11 cellular contexts compared by ENCODE assay signal in genomic region chr1:206924549-206925115, GRCh38. TPM values are rescaled to one million over a fixed set of nuclear protein-coding genes. Genes with fewer than 3 reads are reported as not detected.
DNase-seq lines count a peak whose midpoint lies in the region; ATAC-seq, FAIRE-seq and TF ChIP-seq lines count a peak whose summit lies in the region.
"Had no signal": no experiment of that assay in that cellular context is flagged by ENCODE, and none has a peak within 500 bp of the region (broad histone marks: within the 10 kb centered on the region; RNA-seq: fewer than 3 reads in every experiment).

No MANE protein-coding gene starts in this region.

- intact Hi-C loops in Right ventricle myocardium inferior (cut with DNase I), result loop anchor here (10.0 kb wide), 1 partner anchor 50 kb away; the partner anchor contains the start of gene FCAMR

- H3K79me2 ChIP-seq in H1 (ENCODE audit: control insufficient read depth in 1 of 2, insufficient read depth in 2 of 2, low read length in 2 of 2) (no peaks in the 10 kb centered on the region), mesendoderm (ENCODE audit: control insufficient read depth, insufficient read depth, low read length) (no peaks in the 10 kb centered on the region)

- H3K79me1 ChIP-seq in H1 (ENCODE audit: low read depth, low read length) (0 out of 2 replicates have a peak, but pooled peaks cover 2% of the 10 kb centered on the region), mesendoderm (ENCODE audit: low read length) (no peaks in the 10 kb centered on the region)

- H3K56ac ChIP-seq in H1 (replicated peaks; ENCODE audit: insufficient read length, low read depth, low read length) (peak overlapping the region; percentile 94), mesendoderm (ENCODE audit: low read length) (no peak overlapping the region)

- no peaks in the 10 kb centered on the region for H3K4me1 ChIP-seq in H1 (replicated peaks in 1 of 4; ENCODE audit: control insufficient read depth in 3 of 4, insufficient read depth in 4 of 4, low read length in 3 of 4)
- H3K4me1 ChIP-seq in mesendoderm (ENCODE audit: control insufficient read depth, low read depth, low read length), result no peaks in the 10 kb centered on the region
- H3K4me1 ChIP-seq: vagina had no signal

- TF ChIP-seq CTCF in H1 (IDR thresholded peaks at IDR 0.05; ENCODE audit: control extremely low read depth in 1 of 3, insufficient read depth in 1 of 3, low read depth in 1 of 3, low read length in 3 of 3), result no peak

- H3K4ac ChIP-seq in H1 (replicated peaks; ENCODE audit: insufficient read length, low read depth, low read length), result peak overlapping the region; percentile 63
- H3K4ac ChIP-seq in mesendoderm (ENCODE audit: low read depth, low read length), result no peak overlapping the region

- DNase-seq in H1 (ENCODE audit: low read depth in 1 of 2, low spot score in 2 of 2) (no peak), Right ventricle myocardium inferior (ENCODE audit: missing footprints) (no peak), GF-D8 (lab: John Stamatoyannopoulos, UW) (no peak), 8988T (no peak), mesendoderm (no peak)

- H4K5ac ChIP-seq in H1 (ENCODE audit: insufficient read length, low read depth, low read length) (no peak overlapping the region), mesendoderm (ENCODE audit: low read length) (no peak overlapping the region)

- peaks cover 0 to 11% of the 10 kb centered on the region in 2 experiments for H4K20me1 ChIP-seq in H1 (replicated peaks in 1 of 2; ENCODE audit: control insufficient read depth in 1 of 2, insufficient read depth in 2 of 2, low read length in 2 of 2)

- H4K91ac ChIP-seq in H1 (replicated peaks; ENCODE audit: insufficient read length, low read length), result peak overlapping the region; percentile 96

- TF ChIP-seq EP300 in H1 (IDR thresholded peaks at IDR 0.05; ENCODE audit: borderline replicate concordance in 1 of 2, low read depth in 2 of 2, low read length in 2 of 2), result no peak

- no peak for TF ChIP-seq RAD21 in H1 (IDR thresholded peaks at IDR 0.05 in 1 of 2, conservative IDR thresholded peaks at IDR 0.05 in 1 of 2; ENCODE audit: low read depth in 2 of 2, low read length in 2 of 2)

- TF ChIP-seq POLR2A in GM15510 (IDR thresholded peaks at IDR 0.05; ENCODE audit: borderline replicate concordance, extremely low read depth, insufficient read length), result peak; percentile 47
- TF ChIP-seq POLR2A in H1 (IDR thresholded peaks at IDR 0.05; ENCODE audit: control extremely low read depth in 1 of 2, low read depth in 2 of 2, low read length in 2 of 2), result no peak

- no peak overlapping the region for H2AFZ ChIP-seq in H1 (ENCODE audit: low read length)

- H3K4me3 ChIP-seq in H1 (ENCODE audit: extremely low read depth in 1 of 4, insufficient read depth in 2 of 4, low read depth in 3 of 4, low read length in 4 of 4), result no peak overlapping the region
- H3K4me3 ChIP-seq in mesendoderm (ENCODE audit: low read length), result no peak overlapping the region
- H3K4me3 ChIP-seq: SK-N-MC, vagina had no signal

- peak overlapping the region; percentile 91 for H2AK5ac ChIP-seq in H1 (ENCODE audit: low read depth, low read length)
- no peak overlapping the region for H2AK5ac ChIP-seq in mesendoderm (ENCODE audit: low read length)

- POLR2A ChIA-PET in H1 (lab: Charles Lee; ENCODE audit: partially characterized antibody), result interaction anchor here (0.9 to 1.0 kb wide), 2 partner anchors 11 to 48 kb away, joined by 3 read pairs; no protein-coding TSS in a partner anchor

- H2BK12ac ChIP-seq in H1 (ENCODE audit: low read depth, low read length), result peak overlapping the region; percentile 53

- CTCF ChIA-PET in H1 (lab: Charles Lee; ENCODE audit: partially characterized antibody), result interaction anchor here (0.6 to 13.8 kb wide), 14 partner anchors 7 to 184 kb away, joined by 3 to 226 read pairs (median 4); partner anchors contain the start of genes FCMR, IL20 and PIGR

- ATAC-seq in GM21360 (IDR thresholded peaks at IDR 0.05; ENCODE audit: unreplicated experiment) (peak; percentile 14), HG03159 (IDR thresholded peaks at IDR 0.05; ENCODE audit: unreplicated experiment) (peak; percentile 13), Right ventricle myocardium inferior (no peak)

- no peak overlapping the region for H3K14ac ChIP-seq in H1 (ENCODE audit: insufficient read length)

- peak overlapping the region; percentile 3; the same call in 1 of the 2 replicates for H2BK20ac ChIP-seq in H1 (ENCODE audit: low read length)

- H3K9ac ChIP-seq in H1 (replicated peaks in 1 of 4; ENCODE audit: extremely low read depth in 1 of 4, low read depth in 3 of 4, low read length in 3 of 4) (no peak overlapping the region; a peak in 1 of 7 replicates), mesendoderm (ENCODE audit: low read length) (no peak overlapping the region)

- H3K36me3 ChIP-seq in H1 (ENCODE audit: control insufficient read depth in 2 of 4, insufficient read depth in 4 of 4, low read length in 3 of 4) (peaks cover 0 to 5% (median 0%) of the 10 kb centered on the region in 4 experiments; a peak in 1 of 8 replicates), mesendoderm (ENCODE audit: control insufficient read depth, insufficient read depth, low read length) (no peaks in the 10 kb centered on the region)
- H3K36me3 ChIP-seq: vagina had no signal

- H3K27me3 ChIP-seq in H1 (replicated peaks in 1 of 4; ENCODE audit: control insufficient read depth in 3 of 4, extremely low read depth in 1 of 4, insufficient read depth in 3 of 4, low read length in 3 of 4) (peaks cover 0 to 2% (median 0%) of the 10 kb centered on the region in 4 experiments; a peak in 1 of 7 replicates), mesendoderm (ENCODE audit: insufficient read depth, low read length, poor library complexity) (no peaks in the 10 kb centered on the region)
- H3K27me3 ChIP-seq: vagina had no signal

- FAIRE-seq in H1 (lab: Jason Lieb, UNC), result no peak

- no peak overlapping the region; the same call in 1 of the 2 replicates for H3K18ac ChIP-seq in H1 (ENCODE audit: extremely low read depth, low read length)
- H3K18ac ChIP-seq in mesendoderm (ENCODE audit: low read length), result no peak overlapping the region

- WGBS in H1 (ENCODE audit: extremely low coverage in 1 of 2, insufficient coverage in 1 of 2, insufficient read length in 1 of 2, insufficient replicate concordance in 2 of 2, low coverage in 1 of 2, low lambda C conversion rate in 2 of 2, missing lambda C conversion rate in 1 of 2), 2 experiments, result 88% methylated on average over 10 of the region's 10 CpGs; no CpG with 5 or more reads in 1 of the 2 experiments
- WGBS in mesendoderm (ENCODE audit: extremely low coverage, insufficient coverage, low lambda C conversion rate), result no CpG with 5 or more reads among the region's 10 CpGs

- H3K23me2 ChIP-seq in H1 (ENCODE audit: low read depth, low read length), result peaks cover 12% of the 10 kb centered on the region

- H2BK15ac ChIP-seq in H1 (ENCODE audit: low read length) (peak overlapping the region; percentile 90; the same call in 1 of the 2 replicates), mesendoderm (replicated peaks; ENCODE audit: low read depth) (no peak overlapping the region)

- no peaks in the 10 kb centered on the region; a peak in 1 of 4 replicates for H3K9me3 ChIP-seq in H1 (ENCODE audit: insufficient read depth in 2 of 2, low read depth in 1 of 2, low read length in 1 of 2)
- H3K9me3 ChIP-seq: vagina had no signal

- H2BK120ac ChIP-seq in H1 (replicated peaks; ENCODE audit: low read depth, low read length) (no peak overlapping the region), mesendoderm (ENCODE audit: low read depth, low read length) (no peak overlapping the region)

- H3K27ac ChIP-seq in H1 (ENCODE audit: low read depth, low read length), result no peak overlapping the region
- H3K27ac ChIP-seq in mesendoderm (ENCODE audit: low read depth, low read length), result no peak overlapping the region
- H3K27ac ChIP-seq: SK-N-MC, vagina had no signal

- H3K23ac ChIP-seq in H1 (ENCODE audit: insufficient read length), result no peak overlapping the region
- no peak overlapping the region for H3K23ac ChIP-seq in mesendoderm (ENCODE audit: low read length)

- no peak overlapping the region; a peak in 1 of 4 replicates for H3K4me2 ChIP-seq in H1 (ENCODE audit: insufficient read depth in 1 of 2, low read depth in 2 of 2, low read length in 2 of 2)
- no peak overlapping the region for H3K4me2 ChIP-seq in mesendoderm (ENCODE audit: low read length)

- H2BK5ac ChIP-seq in H1 (ENCODE audit: low read depth, low read length) (peak overlapping the region; percentile 11; the same call in 1 of the 2 replicates), mesendoderm (ENCODE audit: low read length) (no peak overlapping the region)

- H4K8ac ChIP-seq in H1 (ENCODE audit: extremely low read depth, insufficient read depth, low read length), result no peak overlapping the region
- no peak overlapping the region for H4K8ac ChIP-seq in mesendoderm (ENCODE audit: low read depth, low read length)

RNA-seq across cellular contexts. Expression of gene FCMR, which starts 2.9 kb away (rescaled TPM):
- not detected in 2 replicates for total RNA-seq in H1 (2021; fragmentation: NEBNext Ultra II Directional; extraction: Animal tissue kit (Norgen Biotek cat#: 25700))
- polyA plus RNA-seq in H1 (2011; rRNA removed), result 0.47 and 0.53 TPM in 2 replicates
- polyA plus RNA-seq in H1 (2011; cell fraction: cytosol; rRNA removed), result 0.19 TPM
- polyA plus RNA-seq in H1 (2011; cell fraction: nucleus; rRNA removed), result 0.26 TPM
- polyA plus RNA-seq in H1 (2012, experiment 1 of 2), result 0.29 to 0.46 TPM in 2 of 4 replicates, not detected in the others
- polyA plus RNA-seq in H1 (2012, experiment 2 of 2), result 0.25 TPM
- 0.16 TPM for polyA plus RNA-seq in H1 (2013, experiment 1 of 2)
- 0.18 TPM for polyA plus RNA-seq in H1 (2013, experiment 2 of 2)
- polyA minus RNA-seq in H1 (2011; rRNA and poly(A)+ RNA removed), result 0.16 TPM in 1 of 2 replicates, not detected in the other
- not detected for polyA minus RNA-seq in H1 (2011; cell fraction: cytosol; rRNA and poly(A)+ RNA removed)
- not detected for polyA minus RNA-seq in H1 (2011; cell fraction: nucleus; rRNA and poly(A)+ RNA removed)
- 6.3 TPM for total RNA-seq in Right ventricle myocardium inferior
- 0.42 TPM for polyA plus RNA-seq in mesendoderm (2013, experiment 1 of 2)
- polyA plus RNA-seq in mesendoderm (2013, experiment 2 of 2), result 0.24 TPM
- total RNA-seq: endodermal cell had no signal

RNA-seq across cellular contexts. Expression of gene PIGR, which starts 21.6 kb away (rescaled TPM):
- not detected in 2 replicates for total RNA-seq in H1 (2021; fragmentation: NEBNext Ultra II Directional; extraction: Animal tissue kit (Norgen Biotek cat#: 25700))
- not detected in 2 replicates for polyA plus RNA-seq in H1 (2011; rRNA removed)
- not detected for polyA plus RNA-seq in H1 (2011; cell fraction: cytosol; rRNA removed)
- not detected for polyA plus RNA-seq in H1 (2011; cell fraction: nucleus; rRNA removed)
- polyA plus RNA-seq in H1 (2012, experiment 1 of 2), result not detected in 4 replicates
- not detected for polyA plus RNA-seq in H1 (2012, experiment 2 of 2)
- polyA plus RNA-seq in H1 (2013, experiment 1 of 2), result not detected
- not detected for polyA plus RNA-seq in H1 (2013, experiment 2 of 2)
- polyA minus RNA-seq in H1 (2011; rRNA and poly(A)+ RNA removed), result not detected in 2 replicates
- polyA minus RNA-seq in H1 (2011; cell fraction: cytosol; rRNA and poly(A)+ RNA removed), result not detected
- polyA minus RNA-seq in H1 (2011; cell fraction: nucleus; rRNA and poly(A)+ RNA removed), result not detected
- total RNA-seq in Right ventricle myocardium inferior, result not detected
- 0.01 TPM for polyA plus RNA-seq in mesendoderm (2013, experiment 1 of 2)
- polyA plus RNA-seq in mesendoderm (2013, experiment 2 of 2), result 0.13 TPM
- total RNA-seq: endodermal cell had no signal

RNA-seq across cellular contexts. Expression of gene IL24, which starts 27.4 kb away (rescaled TPM):
- total RNA-seq in H1 (2021; fragmentation: NEBNext Ultra II Directional; extraction: Animal tissue kit (Norgen Biotek cat#: 25700)), result not detected in 2 replicates
- not detected in 2 replicates for polyA plus RNA-seq in H1 (2011; rRNA removed)
- not detected for polyA plus RNA-seq in H1 (2011; cell fraction: cytosol; rRNA removed)
- not detected for polyA plus RNA-seq in H1 (2011; cell fraction: nucleus; rRNA removed)
- not detected in 4 replicates for polyA plus RNA-seq in H1 (2012, experiment 1 of 2)
- not detected for polyA plus RNA-seq in H1 (2012, experiment 2 of 2)
- not detected for polyA plus RNA-seq in H1 (2013, experiment 1 of 2)
- polyA plus RNA-seq in H1 (2013, experiment 2 of 2), result not detected
- not detected in 2 replicates for polyA minus RNA-seq in H1 (2011; rRNA and poly(A)+ RNA removed)
- polyA minus RNA-seq in H1 (2011; cell fraction: cytosol; rRNA and poly(A)+ RNA removed), result not detected
- not detected for polyA minus RNA-seq in H1 (2011; cell fraction: nucleus; rRNA and poly(A)+ RNA removed)
- not detected for total RNA-seq in Right ventricle myocardium inferior
- 0.06 TPM for polyA plus RNA-seq in mesendoderm (2013, experiment 1 of 2)
- polyA plus RNA-seq in mesendoderm (2013, experiment 2 of 2), result 0.07 TPM
- total RNA-seq: endodermal cell had no signal

RNA-seq across cellular contexts. Expression of gene FCAMR, which starts 45.6 kb away (rescaled TPM):
- total RNA-seq in H1 (2021; fragmentation: NEBNext Ultra II Directional; extraction: Animal tissue kit (Norgen Biotek cat#: 25700)), result not detected in 2 replicates
- not detected in 2 replicates for polyA plus RNA-seq in H1 (2011; rRNA removed)
- not detected for polyA plus RNA-seq in H1 (2011; cell fraction: cytosol; rRNA removed)
- not detected for polyA plus RNA-seq in H1 (2011; cell fraction: nucleus; rRNA removed)
- not detected in 4 replicates for polyA plus RNA-seq in H1 (2012, experiment 1 of 2)
- not detected for polyA plus RNA-seq in H1 (2012, experiment 2 of 2)
- not detected for polyA plus RNA-seq in H1 (2013, experiment 1 of 2)
- polyA plus RNA-seq in H1 (2013, experiment 2 of 2), result not detected
- not detected in 2 replicates for polyA minus RNA-seq in H1 (2011; rRNA and poly(A)+ RNA removed)
- not detected for polyA minus RNA-seq in H1 (2011; cell fraction: cytosol; rRNA and poly(A)+ RNA removed)
- polyA minus RNA-seq in H1 (2011; cell fraction: nucleus; rRNA and poly(A)+ RNA removed), result not detected
- total RNA-seq in Right ventricle myocardium inferior, result not detected
- polyA plus RNA-seq in mesendoderm (2013, experiment 1 of 2), result not detected
- not detected for polyA plus RNA-seq in mesendoderm (2013, experiment 2 of 2)
- total RNA-seq: endodermal cell, vagina had no signal

RNA-seq across cellular contexts. Expression of gene IL20, which starts 59.2 kb away (rescaled TPM):
- total RNA-seq in H1 (2021; fragmentation: NEBNext Ultra II Directional; extraction: Animal tissue kit (Norgen Biotek cat#: 25700)), result not detected in 2 replicates
- polyA plus RNA-seq in H1 (2011; rRNA removed), result not detected in 2 replicates
- polyA plus RNA-seq in H1 (2011; cell fraction: cytosol; rRNA removed), result not detected
- not detected for polyA plus RNA-seq in H1 (2011; cell fraction: nucleus; rRNA removed)
- not detected in 4 replicates for polyA plus RNA-seq in H1 (2012, experiment 1 of 2)
- polyA plus RNA-seq in H1 (2012, experiment 2 of 2), result not detected
- not detected for polyA plus RNA-seq in H1 (2013, experiment 1 of 2)
- polyA plus RNA-seq in H1 (2013, experiment 2 of 2), result not detected
- not detected in 2 replicates for polyA minus RNA-seq in H1 (2011; rRNA and poly(A)+ RNA removed)
- polyA minus RNA-seq in H1 (2011; cell fraction: cytosol; rRNA and poly(A)+ RNA removed), result not detected
- polyA minus RNA-seq in H1 (2011; cell fraction: nucleus; rRNA and poly(A)+ RNA removed), result not detected
- not detected for total RNA-seq in Right ventricle myocardium inferior
- polyA plus RNA-seq in mesendoderm (2013, experiment 1 of 2), result not detected
- polyA plus RNA-seq in mesendoderm (2013, experiment 2 of 2), result not detected
- total RNA-seq: endodermal cell, vagina had no signal
